ENCODE assay signal across 12 cellular contexts in genomic region chr1:61951731-61952585, GRCh38.
DNase-seq lines count a peak whose midpoint lies in the region; ATAC-seq and TF ChIP-seq lines count a peak whose summit lies in the region.
"Had no signal": no experiment of that assay in that cellular context is flagged by ENCODE, and none has a peak within 500 bp of the region (broad histone marks: within the 10 kb centered on the region; RNA-seq: fewer than 3 reads in every experiment).

No MANE protein-coding gene starts in this region.

- H4K20me1 ChIP-seq in smooth muscle cell (ENCODE audit: low read depth) = no peaks in the 10 kb centered on the region

- no peak overlapping the region for H2AFZ ChIP-seq in smooth muscle cell (ENCODE audit: low read depth)

- no peaks in the 10 kb centered on the region for H3F3A ChIP-seq in smooth muscle cell (ENCODE audit: low read depth)

- DNase-seq in NCI-H2081 (lab: John Stamatoyannopoulos, UW) (peak; percentile 0 to 21), NCI-H2081 treated with DMSO at 0.1 percent for 48 hours (lab: John Stamatoyannopoulos, UW) (no peak), astrocyte of the hippocampus (ENCODE audit: low read depth, low spot score) (peak; percentile 95), iPS DF 6.9 (ENCODE audit: low read depth, low spot score) (no peak), smooth muscle cell (lab: John Stamatoyannopoulos, UW; ENCODE audit: unreplicated experiment) (no peak), NCI-H82 (lab: John Stamatoyannopoulos, UW) (no peak), aorta (no peak)
- DNase-seq: activated T-cell treated with anti-CD3 and anti-CD28 coated beads, Interleukin-2, amount 50 U/mL, for 24 hours; effector CD4-positive, alpha-beta T cell; kidney had no signal

- H3K27ac ChIP-seq in iPS DF 6.9 (ENCODE audit: low read length) (peak overlapping the region; percentile 39), smooth muscle cell (ENCODE audit: low read depth) (peak overlapping the region; percentile 32), aorta (ENCODE audit: low read depth in 1 of 2, low read length in 2 of 2) (no peak overlapping the region)
- H3K27ac ChIP-seq: 22Rv1 had no signal

- H3K9ac ChIP-seq in smooth muscle cell (ENCODE audit: low read depth) = no peak overlapping the region

- WGBS in iPS DF 6.9 (ENCODE audit: insufficient coverage, insufficient read length) = no CpG with 5 or more reads among the region's 9 CpGs
- WGBS in smooth muscle cell (ENCODE audit: low lambda C conversion rate) = 44% methylated on average over 9 of the region's 9 CpGs
- WGBS in aorta, 2 donors = 74 to 79% methylated on average over 9 of the region's 9 CpGs

- ATAC-seq in aorta (ENCODE audit: low FRiP score) (no peak), HG03442 (IDR thresholded peaks at IDR 0.05; ENCODE audit: unreplicated experiment) (no peak)

- H3K36me3 ChIP-seq in iPS DF 6.9 (ENCODE audit: control insufficient read depth, insufficient read depth, low read length) (no peaks in the 10 kb centered on the region), smooth muscle cell (ENCODE audit: low read depth) (no peaks in the 10 kb centered on the region), aorta (ENCODE audit: control insufficient read depth in 1 of 2, insufficient read depth in 2 of 2, low read length in 1 of 2) (no peaks in the 10 kb centered on the region)

- H3K9me3 ChIP-seq in iPS DF 6.9 (ENCODE audit: control insufficient read depth, insufficient read depth, low read length) (no peaks in the 10 kb centered on the region), smooth muscle cell (replicated peaks; ENCODE audit: low read depth) (no peaks in the 10 kb centered on the region), aorta (ENCODE audit: control insufficient read depth, low read length) (no peaks in the 10 kb centered on the region)

- H3K4me3 ChIP-seq in iPS DF 6.9 (ENCODE audit: low read length) = no peak overlapping the region
- no peak overlapping the region for H3K4me3 ChIP-seq in smooth muscle cell
- no peak overlapping the region for H3K4me3 ChIP-seq in aorta (ENCODE audit: low read length in 2 of 2)

- H3K4me1 ChIP-seq in iPS DF 6.9 (ENCODE audit: control insufficient read depth, insufficient read depth, low read length) (peaks cover 3% of the 10 kb centered on the region; the same call in 1 of the 2 replicates), smooth muscle cell (ENCODE audit: low read depth) (no peaks in the 10 kb centered on the region), aorta (ENCODE audit: control insufficient read depth in 1 of 2, insufficient read depth in 2 of 2, low read length in 2 of 2) (peaks cover 0 to 4% of the 10 kb centered on the region in 2 donors)

- H3K27me3 ChIP-seq in iPS DF 6.9 (ENCODE audit: control insufficient read depth, insufficient read depth, low read length) (no peaks in the 10 kb centered on the region), smooth muscle cell (ENCODE audit: low read depth) (no peaks in the 10 kb centered on the region), aorta (ENCODE audit: control insufficient read depth in 1 of 2, insufficient read depth in 2 of 2, low read length in 1 of 2) (no peaks in the 10 kb centered on the region)

- H3K79me2 ChIP-seq in smooth muscle cell (ENCODE audit: low read depth) = no peaks in the 10 kb centered on the region

- intact Hi-C loops in aorta (cut with DNase I) = no loop called here

- no peak for TF ChIP-seq CTCF in smooth muscle cell (IDR thresholded peaks at IDR 0.05; ENCODE audit: borderline replicate concordance, insufficient read depth, poor library complexity, severe bottlenecking)

- H3K4me2 ChIP-seq in smooth muscle cell = no peak overlapping the region

Comparison
In these comparisons a context has a peak if more than half of its experiments do, and no peak if none do; other contexts are left out.
1. DNase-seq: peak in NCI-H2081 (2 of 2) and astrocyte of the hippocampus (single experiment); none in NCI-H2081 treated with DMSO at 0.1 percent for 48 hours (single experiment), iPS DF 6.9 (single experiment), smooth muscle cell (single experiment), NCI-H82 (single experiment) and aorta (0 of 2).
2. H3K27ac ChIP-seq: peak in iPS DF 6.9 (single experiment) and smooth muscle cell (single experiment); none in aorta (0 of 2).